In genomic region chr14:99435327-99435726, GRCh38 we compare ENCODE assay signal across 2 cellular contexts.
TF ChIP-seq lines count a peak whose summit lies in the region.

No MANE protein-coding gene starts in this region.

TF ChIP-seq in liver, 16 proteins besides CTCF, POLR2A, EP300 and RAD21:
- TF ChIP-seq RXRA (IDR thresholded peaks at IDR 0.05) (peak in 1 of 2 donors; percentile 15), NR2F2 (IDR thresholded peaks at IDR 0.05) (no peak), FOXA2 (IDR thresholded peaks at IDR 0.05) (peak; percentile 52), HNF4A (conservative IDR thresholded peaks at IDR 0.05) (peak in 1 of 2 donors; percentile 20)

TF ChIP-seq in HepG2, 621 proteins besides CTCF, POLR2A, EP300 and RAD21:
- TF ChIP-seq LBX2 (CRISPR knock-in tag; IDR thresholded peaks at IDR 0.05; ENCODE audit: borderline replicate concordance) = no peak
- no peak for TF ChIP-seq GABPB1 (CRISPR knock-in tag; IDR thresholded peaks at IDR 0.05)
- TF ChIP-seq PBX3 (CRISPR knock-in tag; IDR thresholded peaks at IDR 0.05; ENCODE audit: borderline replicate concordance) = no peak
- TF ChIP-seq ZBTB14 (CRISPR knock-in tag; IDR thresholded peaks at IDR 0.05) = no peak
- TF ChIP-seq HIC2 (CRISPR knock-in tag; IDR thresholded peaks at IDR 0.05; ENCODE audit: low read depth) = no peak
